24 cellular contexts compared by ENCODE assay signal in the genomic region with DNA sequence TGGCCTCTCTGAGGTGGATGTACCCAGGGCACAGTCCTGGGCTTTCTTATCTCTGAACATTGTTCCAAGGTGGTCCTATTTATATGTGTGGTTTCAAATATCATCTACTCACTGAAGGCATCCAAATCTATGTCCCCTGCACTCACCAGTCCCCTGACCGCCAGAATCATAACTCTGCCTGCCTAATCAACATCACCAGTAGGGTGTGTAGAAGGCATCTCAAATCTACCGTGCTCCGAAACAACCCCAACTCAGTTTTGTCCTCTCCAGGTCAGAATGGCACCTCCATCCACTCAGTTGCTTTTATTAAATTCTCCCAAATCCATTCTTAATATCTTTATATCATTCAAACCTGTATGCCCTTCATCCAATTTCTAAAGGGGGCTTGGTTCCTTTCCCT.
"Had no signal": no experiment of that assay in that cellular context is flagged by ENCODE, and none has a peak within 500 bp of the region (broad histone marks: within the 10 kb centered on the region; RNA-seq: fewer than 3 reads in every experiment).

No MANE protein-coding gene starts in this region.

- ATAC-seq: activated CD4-positive, alpha-beta T cell treated with anti-CD3 and anti-CD28 coated beads for 36 hours; activated CD8-positive, alpha-beta T cell treated with anti-CD3 and anti-CD28 coated beads for 36 hours; activated T-cell treated with anti-CD3 and anti-CD28 coated beads, Interleukin-2, amount 50 U/mL, for 72 hours; T-cell had no signal

- H3K36me3 Mint-ChIP-seq: activated naive CD4-positive, alpha-beta T cell treated with anti-CD3 and anti-CD28 coated beads, Interleukin-2, amount 10 ng/mL, durations not matched to agents 7 days and 5 days; activated naive CD8-positive, alpha-beta T cell treated with anti-CD3 and anti-CD28 coated beads for 36 hours; T-cell had no signal

- H3K27ac Mint-ChIP-seq: activated CD4-positive, alpha-beta T cell treated with anti-CD3 and anti-CD28 coated beads for 36 hours; activated CD8-positive, alpha-beta T cell treated with anti-CD3 and anti-CD28 coated beads for 36 hours; activated naive CD4-positive, alpha-beta T cell treated with anti-CD3 and anti-CD28 coated beads, Interleukin-2, amount 10 ng/mL, durations not matched to agents 7 days and 5 days; activated naive CD8-positive, alpha-beta T cell treated with anti-CD3 and anti-CD28 coated beads for 36 hours; activated T-cell treated with anti-CD3 and anti-CD28 coated beads, Interleukin-2, amount 50 U/mL, for 72 hours; activated T-helper 2 cell treated with anti-CD3 and anti-CD28 coated beads, Interferon-gamma antibody, Interleukin-2, Interleukin-4, amounts not matched to agents 10 μg/mL and 5 μg/mL and 100 μg/mL, durations not matched to agents 14 hours and 24 hours and 36 hours; T-cell had no signal

- H3K36me3 ChIP-seq: MG63 had no signal

- H3K27me3 Mint-ChIP-seq: activated naive CD4-positive, alpha-beta T cell treated with anti-CD3 and anti-CD28 coated beads, Interleukin-2, amount 10 ng/mL, durations not matched to agents 7 days and 5 days had no signal

- H3K27ac ChIP-seq: coronary artery had no signal

- DNase-seq: activated CD4-positive, alpha-beta T cell treated with anti-CD3 and anti-CD28 coated beads for 36 hours; activated CD4-positive, alpha-beta T cell treated with anti-CD3 and anti-CD28 coated beads, Interleukin-2, amount 50 U/mL, for 1 hour; activated CD8-positive, alpha-beta memory T cell treated with anti-CD3 and anti-CD28 coated beads, Interleukin-2, amount 50 U/mL, for 4 hours; activated CD8-positive, alpha-beta T cell treated with anti-CD3 and anti-CD28 coated beads for 36 hours; activated gamma-delta T cell treated with Interleukin-2 at 50 U/mL for 16 hours; activated naive CD4-positive, alpha-beta T cell treated with anti-CD3 and anti-CD28 coated beads, Interleukin-2, amount 10 ng/mL, durations not matched to agents 7 days and 5 days; activated naive CD8-positive, alpha-beta T cell treated with anti-CD3 and anti-CD28 coated beads for 36 hours; activated T-cell treated with anti-CD3 and anti-CD28 coated beads, Interleukin-2, amount 50 U/mL, for 72 hours; caudate nucleus; MG63; MV-4-11; NCI-H1105; NCI-H1436; NCI-H1694 treated with DMSO at 0.1 percent for 48 hours; NCI-H2029 treated with DMSO at 0.1 percent for 48 hours; NCI-H510A treated with DMSO at 0.1 percent for 48 hours; NCI-H69; NK-92 treated with Interleukin-12 subunit alpha and Interleukin-12 subunit beta, amount 100 ng/mL, for 24 hours; SHP77; T-cell; T-helper 2 cell; T1000 had no signal

- H3K4me3 ChIP-seq: coronary artery, MG63 had no signal

- H3K4me1 Mint-ChIP-seq: activated CD4-positive, alpha-beta T cell treated with anti-CD3 and anti-CD28 coated beads for 36 hours; activated naive CD4-positive, alpha-beta T cell treated with anti-CD3 and anti-CD28 coated beads, Interleukin-2, amount 10 ng/mL, durations not matched to agents 7 days and 5 days; activated naive CD8-positive, alpha-beta T cell treated with anti-CD3 and anti-CD28 coated beads for 36 hours; T-cell had no signal

- H3K4me3 Mint-ChIP-seq: activated CD4-positive, alpha-beta T cell treated with anti-CD3 and anti-CD28 coated beads for 36 hours; activated CD8-positive, alpha-beta T cell treated with anti-CD3 and anti-CD28 coated beads for 36 hours; activated naive CD4-positive, alpha-beta T cell treated with anti-CD3 and anti-CD28 coated beads, Interleukin-2, amount 10 ng/mL, durations not matched to agents 7 days and 5 days; activated naive CD8-positive, alpha-beta T cell treated with anti-CD3 and anti-CD28 coated beads for 36 hours; activated T-cell treated with anti-CD3 and anti-CD28 coated beads, Interleukin-2, amount 50 U/mL, for 72 hours; T-cell had no signal

- H3K9me3 Mint-ChIP-seq: activated CD8-positive, alpha-beta T cell treated with anti-CD3 and anti-CD28 coated beads for 36 hours; activated naive CD4-positive, alpha-beta T cell treated with anti-CD3 and anti-CD28 coated beads, Interleukin-2, amount 10 ng/mL, durations not matched to agents 7 days and 5 days; activated naive CD8-positive, alpha-beta T cell treated with anti-CD3 and anti-CD28 coated beads for 36 hours; activated T-cell treated with anti-CD3 and anti-CD28 coated beads, Interleukin-2, amount 50 U/mL, for 72 hours; activated T-helper 2 cell treated with anti-CD3 and anti-CD28 coated beads, Interferon-gamma antibody, Interleukin-2, Interleukin-4, amounts not matched to agents 10 μg/mL and 5 μg/mL and 100 μg/mL, durations not matched to agents 14 hours and 24 hours and 36 hours had no signal

- H3K9me3 ChIP-seq: MG63 had no signal
